In the genomic region with DNA sequence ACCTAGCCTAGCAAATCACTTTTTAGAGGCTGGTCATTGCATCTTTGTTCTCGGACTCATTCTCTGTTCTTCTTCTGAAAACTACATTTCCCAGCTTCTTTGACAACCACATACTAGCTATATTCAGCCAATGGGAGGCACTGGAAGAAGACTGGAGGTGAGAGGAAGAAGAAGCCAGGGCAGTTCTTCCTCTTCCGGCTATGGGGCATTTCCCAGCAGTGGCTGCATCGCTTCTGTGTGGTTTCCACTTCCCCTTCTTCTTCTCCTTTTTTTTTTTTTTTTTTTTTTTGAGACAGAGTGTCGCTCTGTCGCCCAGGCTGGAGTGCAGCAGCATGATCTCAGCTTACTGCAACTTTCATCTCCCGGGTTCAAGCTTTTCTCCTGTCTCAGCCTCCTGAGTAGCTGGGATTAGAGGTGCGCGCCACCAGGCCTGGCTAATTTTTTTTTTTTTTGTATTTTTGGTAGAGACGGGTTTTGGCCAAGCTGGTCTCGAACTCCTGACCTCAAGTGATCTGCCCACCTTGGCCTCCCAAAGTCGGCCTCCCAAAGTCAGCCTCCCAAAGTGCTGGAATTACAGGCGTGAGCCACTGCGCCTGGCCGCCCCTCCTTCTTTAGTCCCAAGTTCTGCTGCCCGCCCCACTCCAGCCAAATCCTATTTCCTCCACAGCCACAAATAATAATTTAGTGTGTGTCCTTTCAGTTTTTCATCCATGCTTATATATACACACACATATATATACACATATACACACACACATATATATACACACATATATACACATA, we compare ENCODE assay signal across 8 cellular contexts.
DNase-seq lines count a peak whose midpoint lies in the region; ATAC-seq lines count a peak whose summit lies in the region.

No MANE protein-coding gene starts in this region.

- H3K9me3 Mint-ChIP-seq in activated naive CD4-positive, alpha-beta T cell treated with anti-CD3 and anti-CD28 coated beads, Interleukin-2, amount 10 ng/mL, durations not matched to agents 7 days and 5 days, result no peaks in the 10 kb centered on the region

- no peak overlapping the region for H3K27ac Mint-ChIP-seq in activated naive CD4-positive, alpha-beta T cell treated with anti-CD3 and anti-CD28 coated beads, Interleukin-2, amount 10 ng/mL, durations not matched to agents 7 days and 5 days

- H3K4me1 Mint-ChIP-seq in activated naive CD4-positive, alpha-beta T cell treated with anti-CD3 and anti-CD28 coated beads, Interleukin-2, amount 10 ng/mL, durations not matched to agents 7 days and 5 days, result peaks cover 15% of the 10 kb centered on the region

- H3K27me3 Mint-ChIP-seq in activated naive CD4-positive, alpha-beta T cell treated with anti-CD3 and anti-CD28 coated beads, Interleukin-2, amount 10 ng/mL, durations not matched to agents 7 days and 5 days, result no peaks in the 10 kb centered on the region

- no peak overlapping the region for H3K4me3 Mint-ChIP-seq in activated naive CD4-positive, alpha-beta T cell treated with anti-CD3 and anti-CD28 coated beads, Interleukin-2, amount 10 ng/mL, durations not matched to agents 7 days and 5 days

- DNase-seq in NAMALWA (ENCODE audit: low spot score), result peak; percentile 75
- DNase-seq in activated naive CD4-positive, alpha-beta T cell treated with anti-CD3 and anti-CD28 coated beads, Interleukin-2, amount 10 ng/mL, durations not matched to agents 7 days and 5 days, result peak; percentile 63
- peak; percentile 53 for DNase-seq in stimulated activated CD4-positive, alpha-beta T cell treated with anti-CD3 and anti-CD28 coated beads, Interleukin-4, amount 100 ng/mL, for 24 hours
- no peak for DNase-seq in NCI-H146 (lab: John Stamatoyannopoulos, UW)

- CTCF ChIA-PET in activated naive CD4-positive, alpha-beta T cell treated with anti-CD3 and anti-CD28 coated beads, Interleukin-2, amount 10 ng/mL, durations not matched to agents 7 days and 5 days (lab: Charles Lee), result interaction anchor here (0.6 kb wide), 2 partner anchors 16 to 899 kb away, joined by 3 read pairs; no protein-coding TSS in a partner anchor

- H3K36me3 Mint-ChIP-seq in activated naive CD4-positive, alpha-beta T cell treated with anti-CD3 and anti-CD28 coated beads, Interleukin-2, amount 10 ng/mL, durations not matched to agents 7 days and 5 days, result no peaks in the 10 kb centered on the region

- ATAC-seq in GM19395 (IDR thresholded peaks at IDR 0.05; ENCODE audit: unreplicated experiment), result peak; percentile 82
- ATAC-seq in HG02678 (IDR thresholded peaks at IDR 0.05; ENCODE audit: unreplicated experiment), result no peak
- no peak for ATAC-seq in HG03442 (IDR thresholded peaks at IDR 0.05; ENCODE audit: unreplicated experiment)
- no peak for ATAC-seq in GM19452 (IDR thresholded peaks at IDR 0.05; ENCODE audit: unreplicated experiment)
